In the genomic region with DNA sequence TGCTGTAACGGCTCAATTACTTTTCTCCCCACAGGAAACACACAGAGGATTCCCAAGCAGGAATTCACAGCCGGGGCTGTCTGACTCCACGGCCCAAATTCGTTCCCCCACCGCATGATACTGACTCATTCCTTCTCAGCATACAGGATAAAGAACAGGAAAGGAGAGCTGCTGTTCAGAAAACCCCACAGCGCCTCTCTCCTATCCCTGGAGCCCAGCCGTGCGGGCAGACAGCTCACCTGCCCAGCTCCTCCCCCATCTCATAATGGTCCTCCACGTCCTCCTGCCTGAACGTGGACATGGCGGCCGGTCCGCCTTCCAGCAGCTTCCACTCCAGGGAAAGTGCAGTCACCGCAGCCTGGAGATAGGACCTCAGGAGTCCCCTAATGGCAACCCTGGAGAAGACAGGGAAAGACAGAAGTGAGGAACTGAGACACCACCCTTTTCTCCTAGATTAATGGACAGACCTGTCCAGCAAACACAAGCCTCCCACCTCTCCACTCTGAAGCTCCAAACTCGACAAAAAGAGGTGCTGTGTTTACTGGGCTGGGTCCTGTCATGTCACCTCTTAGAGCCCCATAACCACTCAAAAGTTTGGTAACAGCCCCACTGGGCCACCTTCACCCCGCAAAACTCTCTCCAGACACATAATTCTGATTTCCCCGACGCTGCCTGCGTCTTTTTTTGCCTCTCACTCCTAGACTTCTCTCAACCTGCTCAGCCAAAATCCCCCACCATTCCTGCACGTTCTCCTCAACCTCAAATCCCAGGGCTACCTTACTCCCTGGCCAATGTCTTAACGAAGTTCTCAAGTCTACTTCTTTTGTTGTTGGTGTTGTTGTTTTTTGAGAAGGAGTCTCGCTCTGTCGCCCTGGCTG, we compare ENCODE assay signal across 1 cellular context.
TF ChIP-seq lines count a peak whose summit lies in the region.

No MANE protein-coding gene starts in this region.

TF ChIP-seq in HepG2, 621 proteins besides CTCF, POLR2A, EP300 and RAD21 (continues in another document):
- no peak for TF ChIP-seq ZNF44 (CRISPR knock-in tag; IDR thresholded peaks at IDR 0.05)
- no peak for TF ChIP-seq BRCA1 (CRISPR knock-in tag; IDR thresholded peaks at IDR 0.05)
- TF ChIP-seq ATRX (CRISPR knock-in tag; IDR thresholded peaks at IDR 0.05; ENCODE audit: borderline replicate concordance), result no peak
- TF ChIP-seq ZNF749 (CRISPR knock-in tag; IDR thresholded peaks at IDR 0.05; ENCODE audit: borderline replicate concordance), result no peak
- TF ChIP-seq NFKB2 (CRISPR knock-in tag; IDR thresholded peaks at IDR 0.05; ENCODE audit: borderline replicate concordance), result no peak
- no peak for TF ChIP-seq YEATS4 (CRISPR knock-in tag; IDR thresholded peaks at IDR 0.05; ENCODE audit: borderline replicate concordance)
- TF ChIP-seq CENPT (CRISPR knock-in tag; IDR thresholded peaks at IDR 0.05; ENCODE audit: low read depth), result no peak
- TF ChIP-seq YEATS2 (CRISPR knock-in tag; IDR thresholded peaks at IDR 0.05; ENCODE audit: borderline replicate concordance), result no peak
- no peak for TF ChIP-seq ZNF235 (CRISPR knock-in tag; IDR thresholded peaks at IDR 0.05; ENCODE audit: borderline replicate concordance)
- TF ChIP-seq SNAI1 (CRISPR knock-in tag; IDR thresholded peaks at IDR 0.05; ENCODE audit: borderline replicate concordance), result no peak
- TF ChIP-seq ZBTB20 (CRISPR knock-in tag; IDR thresholded peaks at IDR 0.05; ENCODE audit: borderline replicate concordance, low read depth), result no peak
- no peak for TF ChIP-seq USF2 (IDR thresholded peaks at IDR 0.05; ENCODE audit: low read depth, low read length)
- TF ChIP-seq USF2 (CRISPR knock-in tag; IDR thresholded peaks at IDR 0.05; ENCODE audit: borderline replicate concordance), result no peak
- TF ChIP-seq ZNF672 (CRISPR knock-in tag; IDR thresholded peaks at IDR 0.05), result no peak
- TF ChIP-seq ZBTB38 (CRISPR knock-in tag; IDR thresholded peaks at IDR 0.05), result peak; percentile 37; the same call in 1 of the 2 replicates
- TF ChIP-seq DMTF1 (CRISPR knock-in tag; IDR thresholded peaks at IDR 0.05), result no peak
- TF ChIP-seq ZNF782 (CRISPR knock-in tag; IDR thresholded peaks at IDR 0.05; ENCODE audit: borderline replicate concordance), result no peak
- no peak for TF ChIP-seq MATR3 (CRISPR knock-in tag; IDR thresholded peaks at IDR 0.05)
- TF ChIP-seq ZNF616 (CRISPR knock-in tag; IDR thresholded peaks at IDR 0.05; ENCODE audit: low read depth), result no peak
- TF ChIP-seq PAX8 (CRISPR knock-in tag; IDR thresholded peaks at IDR 0.05; ENCODE audit: borderline replicate concordance), result no peak
- peak; percentile 30; the same call in 1 of the 2 replicates for TF ChIP-seq SAP130 (CRISPR knock-in tag; IDR thresholded peaks at IDR 0.05; ENCODE audit: low read depth)
- TF ChIP-seq TSC22D2 (CRISPR knock-in tag; IDR thresholded peaks at IDR 0.05; ENCODE audit: borderline replicate concordance), result no peak
- no peak for TF ChIP-seq ZNF451 (CRISPR knock-in tag; IDR thresholded peaks at IDR 0.05)
- no peak for TF ChIP-seq ZNF775 (CRISPR knock-in tag; IDR thresholded peaks at IDR 0.05; ENCODE audit: borderline replicate concordance)
- TF ChIP-seq ZNF790 (CRISPR knock-in tag; IDR thresholded peaks at IDR 0.05; ENCODE audit: borderline replicate concordance), result no peak
- no peak for TF ChIP-seq CC2D1A (CRISPR knock-in tag; IDR thresholded peaks at IDR 0.05)
- TF ChIP-seq TOPORS (CRISPR knock-in tag; IDR thresholded peaks at IDR 0.05), result no peak
- TF ChIP-seq AGO2 (optimal IDR thresholded peaks at IDR 0.05; ENCODE audit: low read depth, low read length), result no peak
- no peak for TF ChIP-seq LCORL (IDR thresholded peaks at IDR 0.05)
- TF ChIP-seq LCORL (CRISPR knock-in tag; IDR thresholded peaks at IDR 0.05), result no peak
- no peak for TF ChIP-seq RBM39 (IDR thresholded peaks at IDR 0.05; ENCODE audit: low read depth, low read length, poor library complexity, severe bottlenecking)
- TF ChIP-seq KAT2B (IDR thresholded peaks at IDR 0.05; ENCODE audit: borderline replicate concordance, low read depth, low read length), result no peak
- no peak for TF ChIP-seq MIXL1 (CRISPR knock-in tag; IDR thresholded peaks at IDR 0.05)
- no peak for TF ChIP-seq RCOR2 (CRISPR knock-in tag; IDR thresholded peaks at IDR 0.05)
- TF ChIP-seq, protein P1, sequence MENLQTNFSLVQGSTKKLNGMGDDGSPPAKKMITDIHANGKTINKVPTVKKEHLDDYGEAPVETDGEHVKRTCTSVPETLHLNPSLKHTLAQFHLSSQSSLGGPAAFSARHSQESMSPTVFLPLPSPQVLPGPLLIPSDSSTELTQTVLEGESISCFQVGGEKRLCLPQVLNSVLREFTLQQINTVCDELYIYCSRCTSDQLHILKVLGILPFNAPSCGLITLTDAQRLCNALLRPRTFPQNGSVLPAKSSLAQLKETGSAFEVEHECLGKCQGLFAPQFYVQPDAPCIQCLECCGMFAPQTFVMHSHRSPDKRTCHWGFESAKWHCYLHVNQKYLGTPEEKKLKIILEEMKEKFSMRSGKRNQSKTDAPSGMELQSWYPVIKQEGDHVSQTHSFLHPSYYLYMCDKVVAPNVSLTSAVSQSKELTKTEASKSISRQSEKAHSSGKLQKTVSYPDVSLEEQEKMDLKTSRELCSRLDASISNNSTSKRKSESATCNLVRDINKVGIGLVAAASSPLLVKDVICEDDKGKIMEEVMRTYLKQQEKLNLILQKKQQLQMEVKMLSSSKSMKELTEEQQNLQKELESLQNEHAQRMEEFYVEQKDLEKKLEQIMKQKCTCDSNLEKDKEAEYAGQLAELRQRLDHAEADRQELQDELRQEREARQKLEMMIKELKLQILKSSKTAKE (CRISPR knock-in tag; IDR thresholded peaks at IDR 0.05; ENCODE audit: borderline replicate concordance), result no peak
- TF ChIP-seq ZNF7 (CRISPR knock-in tag; IDR thresholded peaks at IDR 0.05), result no peak
- no peak for TF ChIP-seq TGIF2 (CRISPR knock-in tag; IDR thresholded peaks at IDR 0.05)
- no peak for TF ChIP-seq ISL2 (CRISPR knock-in tag; IDR thresholded peaks at IDR 0.05)
- TF ChIP-seq ZC3H4 (CRISPR knock-in tag; IDR thresholded peaks at IDR 0.05; ENCODE audit: borderline replicate concordance), result no peak
- TF ChIP-seq MYNN (CRISPR knock-in tag; IDR thresholded peaks at IDR 0.05; ENCODE audit: low read depth), result 0 out of 2 replicates have a peak, but pooled peaks have one; percentile 25
- peak; percentile 61; the same call in 1 of the 2 replicates for TF ChIP-seq ZNF281 (CRISPR knock-in tag; IDR thresholded peaks at IDR 0.05; ENCODE audit: borderline replicate concordance)
- TF ChIP-seq ZFP36L2 (CRISPR knock-in tag; IDR thresholded peaks at IDR 0.05), result no peak
- TF ChIP-seq TCF7L2 (IDR thresholded peaks at IDR 0.05; ENCODE audit: low read depth, low read length), result no peak
- TF ChIP-seq HINFP (CRISPR knock-in tag; IDR thresholded peaks at IDR 0.05; ENCODE audit: low read depth), result no peak
- no peak for TF ChIP-seq TAF1 (CRISPR knock-in tag; IDR thresholded peaks at IDR 0.05)
- TF ChIP-seq, protein P2, sequence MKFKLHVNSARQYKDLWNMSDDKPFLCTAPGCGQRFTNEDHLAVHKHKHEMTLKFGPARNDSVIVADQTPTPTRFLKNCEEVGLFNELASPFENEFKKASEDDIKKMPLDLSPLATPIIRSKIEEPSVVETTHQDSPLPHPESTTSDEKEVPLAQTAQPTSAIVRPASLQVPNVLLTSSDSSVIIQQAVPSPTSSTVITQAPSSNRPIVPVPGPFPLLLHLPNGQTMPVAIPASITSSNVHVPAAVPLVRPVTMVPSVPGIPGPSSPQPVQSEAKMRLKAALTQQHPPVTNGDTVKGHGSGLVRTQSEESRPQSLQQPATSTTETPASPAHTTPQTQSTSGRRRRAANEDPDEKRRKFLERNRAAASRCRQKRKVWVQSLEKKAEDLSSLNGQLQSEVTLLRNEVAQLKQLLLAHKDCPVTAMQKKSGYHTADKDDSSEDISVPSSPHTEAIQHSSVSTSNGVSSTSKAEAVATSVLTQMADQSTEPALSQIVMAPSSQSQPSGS (CRISPR knock-in tag; IDR thresholded peaks at IDR 0.05), result no peak
- no peak for TF ChIP-seq NFKBIZ (CRISPR knock-in tag; IDR thresholded peaks at IDR 0.05)
- no peak for TF ChIP-seq ISX (CRISPR knock-in tag; conservative IDR thresholded peaks at IDR 0.05)
- no peak for TF ChIP-seq TBL1XR1 (IDR thresholded peaks at IDR 0.05; ENCODE audit: borderline replicate concordance, low read length, partially characterized antibody)
- TF ChIP-seq, protein P3, sequence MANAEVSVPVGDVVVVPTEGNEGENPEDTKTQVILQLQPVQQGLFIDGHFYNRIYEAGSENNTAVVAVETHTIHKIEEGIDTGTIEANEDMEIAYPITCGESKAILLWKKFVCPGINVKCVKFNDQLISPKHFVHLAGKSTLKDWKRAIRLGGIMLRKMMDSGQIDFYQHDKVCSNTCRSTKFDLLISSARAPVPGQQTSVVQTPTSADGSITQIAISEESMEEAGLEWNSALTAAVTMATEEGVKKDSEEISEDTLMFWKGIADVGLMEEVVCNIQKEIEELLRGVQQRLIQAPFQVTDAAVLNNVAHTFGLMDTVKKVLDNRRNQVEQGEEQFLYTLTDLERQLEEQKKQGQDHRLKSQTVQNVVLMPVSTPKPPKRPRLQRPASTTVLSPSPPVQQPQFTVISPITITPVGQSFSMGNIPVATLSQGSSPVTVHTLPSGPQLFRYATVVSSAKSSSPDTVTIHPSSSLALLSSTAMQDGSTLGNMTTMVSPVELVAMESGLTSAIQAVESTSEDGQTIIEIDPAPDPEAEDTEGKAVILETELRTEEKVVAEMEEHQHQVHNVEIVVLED (CRISPR knock-in tag; IDR thresholded peaks at IDR 0.05; ENCODE audit: borderline replicate concordance), result no peak
- TF ChIP-seq, protein P4, sequence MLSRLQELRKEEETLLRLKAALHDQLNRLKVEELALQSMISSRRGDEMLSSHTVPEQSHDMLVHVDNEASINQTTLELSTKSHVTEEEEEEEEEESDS (CRISPR knock-in tag; IDR thresholded peaks at IDR 0.05; ENCODE audit: borderline replicate concordance), result 0 out of 2 replicates have a peak, but pooled peaks have one; percentile 22
- peak; percentile 92 for TF ChIP-seq ZNF263 (CRISPR knock-in tag; IDR thresholded peaks at IDR 0.05)
